Comparison of ENCODE assay signal across 24 cellular contexts in the genomic region with DNA sequence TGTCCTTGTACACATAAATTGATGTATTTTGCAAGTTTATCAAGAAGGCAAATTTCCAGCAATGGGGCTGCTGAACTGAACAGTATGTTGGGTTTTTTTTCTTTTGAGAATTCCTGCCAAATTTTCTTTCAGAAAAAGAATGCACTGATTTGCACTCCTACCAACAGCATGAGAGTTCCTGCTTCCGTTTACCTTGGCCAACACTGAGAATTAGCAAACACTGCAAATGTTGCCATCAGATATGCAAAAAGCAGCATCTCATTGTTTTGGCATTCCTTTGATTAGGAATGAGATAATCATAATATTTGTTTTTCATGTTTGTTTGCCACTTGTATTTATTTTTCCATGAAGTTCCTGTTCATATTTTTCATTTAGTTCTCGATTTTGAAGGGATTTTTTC.
"Had no signal": no experiment of that assay in that cellular context is flagged by ENCODE, and none has a peak within 500 bp of the region (broad histone marks: within the 10 kb centered on the region; RNA-seq: fewer than 3 reads in every experiment).

No MANE protein-coding gene starts in this region.

- FAIRE-seq: urothelium cell line had no signal

- H3K27ac Mint-ChIP-seq: activated CD4-positive, alpha-beta memory T cell treated with anti-CD3 and anti-CD28 coated beads for 36 hours; activated CD8-positive, alpha-beta memory T cell treated with anti-CD3 and anti-CD28 coated beads, Interleukin-2, amount 10 ng/mL, durations not matched to agents 7 days and 5 days; activated naive CD8-positive, alpha-beta T cell treated with anti-CD3 and anti-CD28 coated beads for 36 hours; activated T-helper 17 cell treated with anti-CD3 and anti-CD28 coated beads, Interleukin-2, amount 50 U/mL, for 72 hours; effector memory CD8-positive, alpha-beta T cell; mesothelial cell of epicardium; nephron progenitor cell; WTC11 had no signal

- H3K4me3 Mint-ChIP-seq: activated CD4-positive, alpha-beta memory T cell treated with anti-CD3 and anti-CD28 coated beads for 36 hours; activated CD8-positive, alpha-beta memory T cell treated with anti-CD3 and anti-CD28 coated beads, Interleukin-2, amount 10 ng/mL, durations not matched to agents 7 days and 5 days; activated naive CD8-positive, alpha-beta T cell treated with anti-CD3 and anti-CD28 coated beads for 36 hours; activated T-helper 17 cell treated with anti-CD3 and anti-CD28 coated beads, Interleukin-2, amount 50 U/mL, for 72 hours; effector memory CD8-positive, alpha-beta T cell; mesothelial cell of epicardium; nephron progenitor cell; WTC11 had no signal

- H3K9me3 ChIP-seq: lower lobe of right lung, tibial artery had no signal

- H3K36me3 Mint-ChIP-seq: activated CD4-positive, alpha-beta memory T cell treated with anti-CD3 and anti-CD28 coated beads for 36 hours; activated CD8-positive, alpha-beta memory T cell treated with anti-CD3 and anti-CD28 coated beads, Interleukin-2, amount 10 ng/mL, durations not matched to agents 7 days and 5 days; activated naive CD8-positive, alpha-beta T cell treated with anti-CD3 and anti-CD28 coated beads for 36 hours; mesothelial cell of epicardium; WTC11 had no signal

- H3K36me3 ChIP-seq: cardiac muscle cell, lower lobe of right lung, tibial artery had no signal

- H3K27me3 Mint-ChIP-seq: activated CD4-positive, alpha-beta memory T cell treated with anti-CD3 and anti-CD28 coated beads for 36 hours; activated CD8-positive, alpha-beta memory T cell treated with anti-CD3 and anti-CD28 coated beads, Interleukin-2, amount 10 ng/mL, durations not matched to agents 7 days and 5 days; effector memory CD8-positive, alpha-beta T cell had no signal

- H3K4me1 Mint-ChIP-seq: activated CD8-positive, alpha-beta memory T cell treated with anti-CD3 and anti-CD28 coated beads, Interleukin-2, amount 10 ng/mL, durations not matched to agents 7 days and 5 days; activated naive CD8-positive, alpha-beta T cell treated with anti-CD3 and anti-CD28 coated beads for 36 hours; activated T-helper 17 cell treated with anti-CD3 and anti-CD28 coated beads, Interleukin-2, amount 50 U/mL, for 72 hours; mesothelial cell of epicardium; nephron progenitor cell had no signal

- H3K27ac ChIP-seq: cardiac muscle cell, epithelial cell of prostate, lower lobe of right lung had no signal

- H3K9me3 Mint-ChIP-seq: activated CD4-positive, alpha-beta memory T cell treated with anti-CD3 and anti-CD28 coated beads for 36 hours; activated naive CD8-positive, alpha-beta T cell treated with anti-CD3 and anti-CD28 coated beads for 36 hours; activated T-helper 17 cell treated with anti-CD3 and anti-CD28 coated beads, Interleukin-2, amount 50 U/mL, for 72 hours; effector memory CD8-positive, alpha-beta T cell; mesothelial cell of epicardium; nephron progenitor cell; WTC11 had no signal

- ATAC-seq: activated CD8-positive, alpha-beta memory T cell treated with anti-CD3 and anti-CD28 coated beads, Interleukin-2, amount 10 ng/mL, durations not matched to agents 7 days and 5 days; activated T-helper 17 cell treated with anti-CD3 and anti-CD28 coated beads, Interleukin-2, amount 50 U/mL, for 72 hours; effector memory CD8-positive, alpha-beta T cell; lower lobe of right lung; WTC11 had no signal

- H3K27me3 ChIP-seq: cardiac muscle cell, tibial artery had no signal

- H3K4me3 ChIP-seq: cardiac muscle cell, lower lobe of right lung, tibial artery had no signal

- DNase-seq: activated CD4-positive, alpha-beta memory T cell treated with anti-CD3 and anti-CD28 coated beads for 36 hours; activated CD4-positive, alpha-beta T cell treated with anti-CD3 and anti-CD28 coated beads for 4 hours; activated CD8-positive, alpha-beta memory T cell treated with anti-CD3 and anti-CD28 coated beads, Interleukin-2, amount 10 ng/mL, durations not matched to agents 7 days and 5 days; activated naive CD4-positive, alpha-beta T cell; activated naive CD8-positive, alpha-beta T cell treated with anti-CD3 and anti-CD28 coated beads for 36 hours; amniotic stem cell; effector memory CD8-positive, alpha-beta T cell; foreskin fibroblast; lower lobe of right lung; nephron progenitor cell; occipital lobe; posterior cingulate gyrus; retina; stimulated activated CD4-positive, alpha-beta T cell treated with anti-CD3 and anti-CD28 coated beads, Interleukin-2, amount 100 ng/mL, for 24 hours; stimulated activated naive CD4-positive, alpha-beta T cell treated with Interleukin-2 at 50 U/mL for 16 hours; substantia nigra; T-helper 2 cell; tibial artery had no signal

- H3K4me1 ChIP-seq: lower lobe of right lung had no signal
